21 cellular contexts compared by ENCODE assay signal in the genomic region with DNA sequence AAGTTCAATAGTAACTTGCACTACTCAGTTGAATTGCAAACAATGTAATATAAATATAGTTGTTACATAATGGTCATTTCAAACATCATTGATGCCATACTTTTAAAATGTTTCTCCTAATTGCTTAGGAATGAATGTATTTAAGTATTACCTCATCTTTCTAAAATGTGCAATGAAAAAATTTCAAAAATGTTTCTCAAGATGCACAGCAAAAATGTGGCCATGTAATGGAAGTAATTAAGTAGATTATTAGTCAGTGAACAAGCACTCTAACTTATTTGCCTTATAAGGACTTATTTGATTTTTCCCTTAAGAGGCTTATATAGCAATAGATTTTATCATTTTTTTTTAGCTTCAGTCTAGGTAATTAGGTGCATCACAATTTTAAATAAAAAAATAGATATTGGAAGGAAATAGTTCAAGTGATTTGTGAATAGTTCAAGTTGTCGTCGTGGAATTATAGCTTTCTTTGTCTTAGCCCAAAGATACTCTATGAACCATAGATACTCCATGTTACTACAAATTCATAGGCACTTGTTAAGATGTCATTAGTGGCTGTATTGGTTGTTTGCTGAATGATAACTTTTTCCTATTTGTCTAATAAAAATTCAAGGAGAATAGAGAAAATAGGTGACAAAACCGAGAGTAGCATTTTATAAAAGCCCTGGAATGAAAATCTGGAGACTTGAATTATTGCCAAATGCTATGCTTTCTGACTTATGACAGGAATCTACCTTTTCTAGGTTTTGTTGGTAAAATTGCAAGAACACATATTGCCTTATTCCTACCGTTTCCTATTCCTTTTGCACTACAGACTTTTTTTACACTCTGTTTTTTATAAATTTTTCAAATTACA.
DNase-seq lines count a peak whose midpoint lies in the region; ATAC-seq and TF ChIP-seq lines count a peak whose summit lies in the region.
"Had no signal": no experiment of that assay in that cellular context is flagged by ENCODE, and none has a peak within 500 bp of the region (broad histone marks: within the 10 kb centered on the region; RNA-seq: fewer than 3 reads in every experiment).

No MANE protein-coding gene starts in this region.

- no peak for TF ChIP-seq CTCF in AG10803 (conservative IDR thresholded peaks at IDR 0.05; ENCODE audit: low read length)
- TF ChIP-seq CTCF in choroid plexus epithelial cell (conservative IDR thresholded peaks at IDR 0.05; ENCODE audit: low read depth, low read length): no peak

- 62 to 66% methylated on average over 4 of the region's 4 CpGs for WGBS in aorta, 2 donors

- intact Hi-C loops in aorta (cut with DNase I): no loop called here

- peak; percentile 17 for DNase-seq in AG10803 (ENCODE audit: low read depth)
- peak; percentile 59 for DNase-seq in M059J (ENCODE audit: low read depth)
- peak; percentile 44 for DNase-seq in choroid plexus epithelial cell (ENCODE audit: low read depth)
- DNase-seq in kidney glomerular epithelial cell (lab: John Stamatoyannopoulos, UW): peak; percentile 71
- no peak for DNase-seq in activated CD4-positive, CD25-positive, alpha-beta regulatory T cell (lab: John Stamatoyannopoulos, UW)
- no peak for DNase-seq in aorta
- no peak for DNase-seq in NCI-H2171 treated with DMSO at 0.1 percent for 48 hours (lab: John Stamatoyannopoulos, UW)
- DNase-seq: activated CD4-positive, alpha-beta T cell treated with anti-CD3 and anti-CD28 coated beads, Interleukin-2, amount 50 U/mL, for 1 hour; CD4-positive, alpha-beta T cell; midbrain; NCI-H774; nephron progenitor cell; OCI-M1; SHP77 treated with DMSO at 0.1 percent for 48 hours; stimulated activated CD4-positive, alpha-beta T cell treated with anti-CD3 and anti-CD28 coated beads, Interleukin-2, amount 100 ng/mL, for 48 hours; stimulated activated naive CD4-positive, alpha-beta T cell treated with Interleukin-2 at 50 U/mL for 16 hours; T-helper 17 cell had no signal

- no peak overlapping the region for H3K27ac ChIP-seq in aorta (ENCODE audit: low read depth in 1 of 2, low read length in 2 of 2)
- H3K27ac ChIP-seq: brain microvascular endothelial cell, skin epidermis had no signal

- H3K4me3 ChIP-seq in AG10803 (ENCODE audit: low read length) (no peak overlapping the region), choroid plexus epithelial cell (ENCODE audit: low read depth, low read length) (no peak overlapping the region), aorta (ENCODE audit: low read length in 2 of 2) (no peak overlapping the region)
- H3K4me3 ChIP-seq: skin epidermis had no signal

- no peaks in the 10 kb centered on the region for H3K4me1 ChIP-seq in aorta (ENCODE audit: control insufficient read depth in 1 of 2, insufficient read depth in 2 of 2, low read length in 2 of 2)

- no peaks in the 10 kb centered on the region for H3K27me3 ChIP-seq in aorta (ENCODE audit: control insufficient read depth in 1 of 2, insufficient read depth in 2 of 2, low read length in 1 of 2)
- H3K27me3 ChIP-seq: brain microvascular endothelial cell had no signal

- no peak for ATAC-seq in aorta (ENCODE audit: low FRiP score)
- ATAC-seq in GM18873 (IDR thresholded peaks at IDR 0.05; ENCODE audit: low FRiP score, unreplicated experiment): no peak
- ATAC-seq: left lobe of liver, T-helper 17 cell had no signal

- H3K9me3 ChIP-seq in aorta (ENCODE audit: control insufficient read depth, low read length): no peaks in the 10 kb centered on the region

- H3K36me3 ChIP-seq in aorta (ENCODE audit: control insufficient read depth in 1 of 2, insufficient read depth in 2 of 2, low read length in 1 of 2): no peaks in the 10 kb centered on the region
- H3K36me3 ChIP-seq: brain microvascular endothelial cell had no signal

Comparison
In these comparisons a context has a peak if more than half of its experiments do, and no peak if none do; other contexts are left out.
1. DNase-seq: peak in AG10803 (single experiment), M059J (single experiment), choroid plexus epithelial cell (single experiment) and kidney glomerular epithelial cell (single experiment); none in activated CD4-positive, CD25-positive, alpha-beta regulatory T cell (0 of 4), aorta (0 of 2) and NCI-H2171 treated with DMSO at 0.1 percent for 48 hours (single experiment).